In the genomic region with DNA sequence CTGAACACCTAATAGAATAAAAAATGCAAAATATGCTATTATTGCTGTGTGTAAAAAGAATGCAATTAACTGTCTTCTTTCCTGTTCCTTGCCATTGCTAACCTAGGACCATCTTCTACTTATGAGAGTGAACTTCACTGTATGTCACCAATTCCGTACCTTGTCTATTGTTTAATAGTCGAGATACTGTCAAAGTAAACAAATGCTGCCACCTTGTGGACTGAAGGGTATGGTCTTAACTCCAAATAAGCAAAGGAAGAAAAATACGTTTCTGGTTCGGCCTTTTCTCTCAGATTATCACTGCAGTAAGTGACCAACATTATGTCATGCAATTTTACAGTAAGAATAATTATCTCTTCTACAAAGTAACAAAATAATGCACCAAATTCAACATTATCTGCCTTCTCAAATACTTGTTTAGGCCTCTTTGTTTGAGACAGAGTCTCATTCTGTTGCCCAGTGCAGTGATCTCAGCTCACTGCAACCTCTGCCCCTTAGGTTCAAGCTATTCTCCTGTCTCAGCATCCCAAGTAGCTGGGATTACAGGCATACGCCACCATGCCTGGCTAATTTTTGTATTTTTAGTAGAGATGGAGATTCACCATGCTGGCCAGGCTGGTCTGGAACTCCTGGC, we compare ENCODE assay signal across 8 cellular contexts.
A peak's percentile ranks its signal among the peaks of the same experiment; 100 is the strongest.
DNase-seq lines count a peak whose midpoint lies in the region; ATAC-seq and TF ChIP-seq lines count a peak whose summit lies in the region.

No MANE protein-coding gene starts in this region.

- peak; percentile 63 for TF ChIP-seq CTCF in natural killer cell (IDR thresholded peaks at IDR 0.05)
- peak; percentile 73 for TF ChIP-seq CTCF in activated CD8-positive, alpha-beta T cell treated with anti-CD3 and anti-CD28 coated beads for 36 hours (IDR thresholded peaks at IDR 0.05)
- TF ChIP-seq CTCF in progenitor cell of endocrine pancreas (IDR thresholded peaks at IDR 0.05; ENCODE audit: unreplicated experiment) = peak; percentile 75

- H3K27me3 Mint-ChIP-seq in natural killer cell (ENCODE audit: low read depth in 2 of 2) = no peaks in the 10 kb centered on the region
- no peaks in the 10 kb centered on the region for H3K27me3 Mint-ChIP-seq in natural killer cell treated with Interleukin-12 subunit alpha and Interleukin-12 subunit beta and Interleukin-15 and Interleukin-18, amount 100 ng/mL, for 72 hours
- no peaks in the 10 kb centered on the region for H3K27me3 Mint-ChIP-seq in activated CD8-positive, alpha-beta T cell treated with anti-CD3 and anti-CD28 coated beads for 36 hours
- no peaks in the 10 kb centered on the region for H3K27me3 Mint-ChIP-seq in progenitor cell of endocrine pancreas

- H3K4me3 Mint-ChIP-seq in natural killer cell (no peak overlapping the region), progenitor cell of endocrine pancreas (ENCODE audit: low read depth) (no peak overlapping the region)
- no peak overlapping the region for H3K4me3 Mint-ChIP-seq in natural killer cell treated with Interleukin-12 subunit alpha and Interleukin-12 subunit beta and Interleukin-15 and Interleukin-18, amount 100 ng/mL, for 72 hours
- H3K4me3 Mint-ChIP-seq in activated CD8-positive, alpha-beta T cell treated with anti-CD3 and anti-CD28 coated beads for 36 hours = no peak overlapping the region

- CTCF ChIA-PET in activated CD8-positive, alpha-beta T cell treated with anti-CD3 and anti-CD28 coated beads for 36 hours (lab: Charles Lee) = interaction anchor here (0.8 to 1.5 kb wide), 6 partner anchors 18 to 698 kb away, joined by 3 read pairs; no protein-coding TSS in a partner anchor

- DNase-seq in natural killer cell = no peak
- no peak for DNase-seq in natural killer cell treated with Interleukin-12 subunit alpha and Interleukin-12 subunit beta and Interleukin-15 and Interleukin-18, amount 100 ng/mL, for 72 hours (ENCODE audit: low spot score)
- DNase-seq in NCI-H345 (lab: John Stamatoyannopoulos, UW) = peak; percentile 77
- DNase-seq in activated CD8-positive, alpha-beta T cell treated with anti-CD3 and anti-CD28 coated beads for 36 hours = peak; percentile 55
- peak; percentile 66 for DNase-seq in glomerular endothelial cell (ENCODE audit: extremely low read depth, low read depth, low spot score)
- no peak for DNase-seq in progenitor cell of endocrine pancreas (ENCODE audit: low spot score, unreplicated experiment)
- no peak for DNase-seq in HuH-7.5 (ENCODE audit: low spot score)

- peak; percentile 49 to 67 (median 52) for ATAC-seq in natural killer cell
- ATAC-seq in natural killer cell treated with Interleukin-12 subunit alpha and Interleukin-12 subunit beta and Interleukin-15 and Interleukin-18, amount 100 ng/mL, for 72 hours = no peak
- peak; percentile 71 for ATAC-seq in HG02973 (IDR thresholded peaks at IDR 0.05; ENCODE audit: unreplicated experiment)
- no peak for ATAC-seq in activated CD8-positive, alpha-beta T cell treated with anti-CD3 and anti-CD28 coated beads for 36 hours

- intact Hi-C loops in natural killer cell (cut with micrococcal nuclease) = loop anchor here (5.0 kb wide), 2 partner anchors 701 to 921 kb away; no protein-coding TSS in a partner anchor
- intact Hi-C loops in activated CD8-positive, alpha-beta T cell treated with anti-CD3 and anti-CD28 coated beads for 36 hours (cut with micrococcal nuclease) = loop anchor here (5.0 kb wide), 1 partner anchor 134 kb away; a partner anchor contains a TSS

- H3K9me3 Mint-ChIP-seq in natural killer cell (peaks cover 6 to 7% of the 10 kb centered on the region in 2 donors), progenitor cell of endocrine pancreas (ENCODE audit: low read depth) (peaks cover 22% of the 10 kb centered on the region)
- H3K9me3 Mint-ChIP-seq in natural killer cell treated with Interleukin-12 subunit alpha and Interleukin-12 subunit beta and Interleukin-15 and Interleukin-18, amount 100 ng/mL, for 72 hours = peaks cover 5% of the 10 kb centered on the region
- H3K9me3 Mint-ChIP-seq in activated CD8-positive, alpha-beta T cell treated with anti-CD3 and anti-CD28 coated beads for 36 hours = peaks cover 10% of the 10 kb centered on the region

- H3K27ac Mint-ChIP-seq in natural killer cell (no peak overlapping the region), progenitor cell of endocrine pancreas (no peak overlapping the region)
- H3K27ac Mint-ChIP-seq in natural killer cell treated with Interleukin-12 subunit alpha and Interleukin-12 subunit beta and Interleukin-15 and Interleukin-18, amount 100 ng/mL, for 72 hours = no peak overlapping the region
- H3K27ac Mint-ChIP-seq in activated CD8-positive, alpha-beta T cell treated with anti-CD3 and anti-CD28 coated beads for 36 hours = no peak overlapping the region

- POLR2A ChIA-PET in activated CD8-positive, alpha-beta T cell treated with anti-CD3 and anti-CD28 coated beads for 36 hours (lab: Charles Lee) = no interaction called here

- peaks cover 24 to 31% of the 10 kb centered on the region in 2 donors for H3K4me1 Mint-ChIP-seq in natural killer cell
- peaks cover 12 to 14% of the 10 kb centered on the region in 2 donors for H3K4me1 Mint-ChIP-seq in natural killer cell treated with Interleukin-12 subunit alpha and Interleukin-12 subunit beta and Interleukin-15 and Interleukin-18, amount 100 ng/mL, for 72 hours (ENCODE audit: low read depth in 2 of 2)
- peaks cover 14% of the 10 kb centered on the region for H3K4me1 Mint-ChIP-seq in activated CD8-positive, alpha-beta T cell treated with anti-CD3 and anti-CD28 coated beads for 36 hours (ENCODE audit: low read depth)
- H3K4me1 Mint-ChIP-seq in progenitor cell of endocrine pancreas (ENCODE audit: low read depth) = no peaks in the 10 kb centered on the region

- H3K36me3 Mint-ChIP-seq in natural killer cell (peaks cover 37% of the 10 kb centered on the region), progenitor cell of endocrine pancreas (ENCODE audit: insufficient read depth) (peaks cover 39% of the 10 kb centered on the region)
- H3K36me3 Mint-ChIP-seq in natural killer cell treated with Interleukin-12 subunit alpha and Interleukin-12 subunit beta and Interleukin-15 and Interleukin-18, amount 100 ng/mL, for 72 hours = peaks cover 29% of the 10 kb centered on the region
- peaks cover 48% of the 10 kb centered on the region for H3K36me3 Mint-ChIP-seq in activated CD8-positive, alpha-beta T cell treated with anti-CD3 and anti-CD28 coated beads for 36 hours (ENCODE audit: low read depth)

Comparison
In these comparisons a context has a peak if more than half of its experiments do, and no peak if none do; other contexts are left out.
1. ATAC-seq: peak in natural killer cell (3 of 3) and HG02973 (single experiment); none in natural killer cell treated with Interleukin-12 subunit alpha and Interleukin-12 subunit beta and Interleukin-15 and Interleukin-18, amount 100 ng/mL, for 72 hours (0 of 2) and activated CD8-positive, alpha-beta T cell treated with anti-CD3 and anti-CD28 coated beads for 36 hours (single experiment).
2. DNase-seq: peak in NCI-H345 (single experiment), activated CD8-positive, alpha-beta T cell treated with anti-CD3 and anti-CD28 coated beads for 36 hours (single experiment) and glomerular endothelial cell (single experiment); none in natural killer cell (single experiment), natural killer cell treated with Interleukin-12 subunit alpha and Interleukin-12 subunit beta and Interleukin-15 and Interleukin-18, amount 100 ng/mL, for 72 hours (single experiment), progenitor cell of endocrine pancreas (single experiment) and HuH-7.5 (single experiment).
3. Peak in every context shown above with its lines, with median percentiles within 50 percentile points of each other: CTCF ChIP-seq.